ENCODE assay signal across 22 cellular contexts in genomic region chr6:107059606-107060005, GRCh38.
"Had no signal": no experiment of that assay in that cellular context is flagged by ENCODE, and none has a peak within 500 bp of the region (broad histone marks: within the 10 kb centered on the region; RNA-seq: fewer than 3 reads in every experiment).

No MANE protein-coding gene starts in this region.

- H3K9me3 Mint-ChIP-seq: dendritic cell treated with granulocyte-macrophage colony-stimulating factor and Interleukin-4, amounts not matched to agents 40 ng/mL and 50 ng/mL, for 4 days; naive thymus-derived CD8-positive, alpha-beta T cell; stimulated activated memory B cell treated with anti-CD40 and anti-IgM and Interleukin-4, amounts not matched to agents 10 μg/mL and 1 μg/mL and 100 μg/mL, for 72 hours; stimulated activated naive CD8-positive, alpha-beta T cell treated with anti-CD3 and anti-CD28 coated beads, Interleukin-15, Interleukin-2, amounts not matched to agents 100 ng/mL and 50 ng/mL, for 24 hours had no signal

- FAIRE-seq: endothelial cell of umbilical vein had no signal

- H3K4me1 ChIP-seq: foreskin keratinocyte, psoas muscle, upper lobe of right lung had no signal

- H3K4me3 Mint-ChIP-seq: dendritic cell treated with granulocyte-macrophage colony-stimulating factor and Interleukin-4, amounts not matched to agents 40 ng/mL and 50 ng/mL, for 4 days; naive thymus-derived CD8-positive, alpha-beta T cell; stimulated activated memory B cell treated with anti-CD40 and anti-IgM and Interleukin-4, amounts not matched to agents 10 μg/mL and 1 μg/mL and 100 μg/mL, for 72 hours; stimulated activated naive CD8-positive, alpha-beta T cell treated with anti-CD3 and anti-CD28 coated beads, Interleukin-15, Interleukin-2, amounts not matched to agents 100 ng/mL and 50 ng/mL, for 24 hours had no signal

- H3K27ac Mint-ChIP-seq: dendritic cell treated with granulocyte-macrophage colony-stimulating factor and Interleukin-4, amounts not matched to agents 40 ng/mL and 50 ng/mL, for 4 days; naive thymus-derived CD8-positive, alpha-beta T cell; stimulated activated memory B cell treated with anti-CD40 and anti-IgM and Interleukin-4, amounts not matched to agents 10 μg/mL and 1 μg/mL and 100 μg/mL, for 72 hours; stimulated activated naive CD8-positive, alpha-beta T cell treated with anti-CD3 and anti-CD28 coated beads, Interleukin-15, Interleukin-2, amounts not matched to agents 100 ng/mL and 50 ng/mL, for 24 hours had no signal

- ATAC-seq: foreskin keratinocyte; left lobe of liver; mucosa of descending colon; naive thymus-derived CD8-positive, alpha-beta T cell; psoas muscle; sciatic nerve; stimulated activated memory B cell treated with anti-CD40 and anti-IgM and Interleukin-4, amounts not matched to agents 10 μg/mL and 1 μg/mL and 100 μg/mL, for 72 hours; upper lobe of right lung had no signal

- H3K36me3 ChIP-seq: neutrophil, spleen, tibial artery, upper lobe of right lung, vagina had no signal

- H3K27me3 ChIP-seq: foreskin keratinocyte, spleen, tibial artery, upper lobe of right lung, vagina had no signal

- H3K27me3 Mint-ChIP-seq: naive thymus-derived CD8-positive, alpha-beta T cell; stimulated activated memory B cell treated with anti-CD40 and anti-IgM and Interleukin-4, amounts not matched to agents 10 μg/mL and 1 μg/mL and 100 μg/mL, for 72 hours; stimulated activated naive CD8-positive, alpha-beta T cell treated with anti-CD3 and anti-CD28 coated beads, Interleukin-15, Interleukin-2, amounts not matched to agents 100 ng/mL and 50 ng/mL, for 24 hours had no signal

- H3K36me3 Mint-ChIP-seq: naive thymus-derived CD8-positive, alpha-beta T cell; stimulated activated memory B cell treated with anti-CD40 and anti-IgM and Interleukin-4, amounts not matched to agents 10 μg/mL and 1 μg/mL and 100 μg/mL, for 72 hours had no signal

- H3K9me3 ChIP-seq: mucosa of descending colon, neutrophil, psoas muscle, spleen, tibial artery, upper lobe of right lung, vagina had no signal

- H3K4me3 ChIP-seq: mucosa of descending colon, psoas muscle, spleen, tibial artery, upper lobe of right lung, vagina had no signal

- DNase-seq: erythroblast; foreskin keratinocyte; kidney glomerular epithelial cell; mammary epithelial cell; mucosa of descending colon; naive thymus-derived CD8-positive, alpha-beta T cell; psoas muscle; retina; spleen; stimulated activated CD4-positive, alpha-beta T cell treated with anti-CD3 and anti-CD28 coated beads, Interleukin-15, amount 100 ng/mL, for 24 hours; stimulated activated CD4-positive, alpha-beta T cell treated with anti-CD3 and anti-CD28 coated beads, Interleukin-1b, Interleukin-23, amount 100 ng/mL, for 48 hours; stimulated activated CD4-positive, alpha-beta T cell treated with anti-CD3 and anti-CD28 coated beads, Interleukin-4, amount 100 ng/mL, for 24 hours; tibial artery; upper lobe of right lung had no signal
